ENCODE assay signal across 19 cellular contexts in the genomic region with DNA sequence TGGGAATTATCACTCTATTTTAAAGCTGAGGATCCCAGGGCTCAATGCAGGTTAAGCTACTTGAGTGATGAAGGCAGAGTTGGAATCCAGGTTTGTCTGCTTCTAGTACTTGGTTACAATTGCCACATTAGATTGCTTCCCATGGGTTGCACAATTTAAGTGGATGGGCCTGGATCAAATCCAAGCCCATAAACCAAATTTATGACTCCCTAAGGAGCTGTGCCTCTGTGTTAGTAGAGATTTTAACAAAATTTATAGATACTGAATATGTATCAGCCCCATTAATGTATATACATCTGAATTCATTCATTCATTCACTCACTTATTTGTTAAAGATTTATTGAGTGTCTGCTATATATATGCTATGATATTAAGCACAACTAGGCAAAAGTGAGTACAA.
DNase-seq lines count a peak whose midpoint lies in the region; TF ChIP-seq lines count a peak whose summit lies in the region.
"Had no signal": no experiment of that assay in that cellular context is flagged by ENCODE, and none has a peak within 500 bp of the region (broad histone marks: within the 10 kb centered on the region; RNA-seq: fewer than 3 reads in every experiment).

No MANE protein-coding gene starts in this region.

- no peaks in the 10 kb centered on the region for H3K27me3 ChIP-seq in colonic mucosa
- H3K27me3 ChIP-seq: body of pancreas, sigmoid colon had no signal

- no peak overlapping the region for H3K9ac ChIP-seq in colonic mucosa (ENCODE audit: low read depth in 2 of 2, low read length in 2 of 2)

- intact Hi-C loops in colonic mucosa (cut with DNase I): no loop called here

- TF ChIP-seq CTCF in VCaP (conservative IDR thresholded peaks at IDR 0.05) (no peak), colonic mucosa (IDR thresholded peaks at IDR 0.05) (no peak)

- H3K27ac ChIP-seq in VCaP (peak overlapping the region; percentile 54), colonic mucosa (no peak overlapping the region)
- H3K27ac ChIP-seq: body of pancreas, HL-60, sigmoid colon had no signal

- H3K36me3 ChIP-seq in colonic mucosa: no peaks in the 10 kb centered on the region
- H3K36me3 ChIP-seq: sigmoid colon had no signal

- DNase-seq in DMS 273 (lab: John Stamatoyannopoulos, UW; ENCODE audit: unreplicated experiment): peak; percentile 63
- no peak for DNase-seq in DMS 273 treated with DMSO at 0.1 percent for 48 hours (lab: John Stamatoyannopoulos, UW)
- peak; percentile 73 for DNase-seq in NCI-H1105 treated with DMSO at 0.1 percent for 48 hours (lab: John Stamatoyannopoulos, UW)
- peak; percentile 46 for DNase-seq in renal cortical epithelial cell (ENCODE audit: low read depth)
- no peak for DNase-seq in colonic mucosa
- no peak for DNase-seq in activated CD4-positive, CD25-positive, alpha-beta regulatory T cell treated with anti-CD3 and anti-CD28 coated beads, Interleukin-2, amount 50 U/mL, for 72 hours
- DNase-seq in superior temporal gyrus (ENCODE audit: extremely low spot score): no peak
- DNase-seq: activated CD4-positive, alpha-beta T cell treated with anti-CD3 and anti-CD28 coated beads, Interleukin-2, amount 50 U/mL, for 48 hours; activated T-cell treated with anti-CD3 and anti-CD28 coated beads, Interleukin-2, amount 50 U/mL, for 24 hours; CD4-positive, alpha-beta memory T cell; erythroblast; NCI-H146; NCI-H524 treated with DMSO at 0.1 percent for 48 hours; nucleus accumbens; sigmoid colon; SW 1271 had no signal

- no peaks in the 10 kb centered on the region for H3K4me1 ChIP-seq in colonic mucosa

- no peaks in the 10 kb centered on the region for H3K9me3 ChIP-seq in colonic mucosa
- H3K9me3 ChIP-seq: body of pancreas, sigmoid colon had no signal

- H3K4me3 ChIP-seq in colonic mucosa: no peak overlapping the region
- H3K4me3 ChIP-seq: body of pancreas, sigmoid colon had no signal

Comparison
In these comparisons a context has a peak if more than half of its experiments do, and no peak if none do; other contexts are left out.
1. DNase-seq: peak in DMS 273 (single experiment), NCI-H1105 treated with DMSO at 0.1 percent for 48 hours (single experiment) and renal cortical epithelial cell (single experiment); none in DMS 273 treated with DMSO at 0.1 percent for 48 hours (single experiment), colonic mucosa (single experiment), activated CD4-positive, CD25-positive, alpha-beta regulatory T cell treated with anti-CD3 and anti-CD28 coated beads, Interleukin-2, amount 50 U/mL, for 72 hours (single experiment) and superior temporal gyrus (single experiment).